ENCODE assay signal across 8 cellular contexts in genomic region chr1:120414911-120415480, GRCh38. TPM values are rescaled to one million over a fixed set of nuclear protein-coding genes. Genes with fewer than 3 reads are reported as not detected.
A peak's percentile ranks its signal among the peaks of the same experiment; 100 is the strongest.
DNase-seq lines count a peak whose midpoint lies in the region; ATAC-seq and TF ChIP-seq lines count a peak whose summit lies in the region.
"Not testable (repeated sequence)": the region's sequence is repeated elsewhere in the genome, so short reads cannot be mapped to it uniquely, and the experiment has no call there.

NBPF8 (plus strand) TSS chr1:120415035; CDS start chr1:120436523, 21,488 bp downstream.

- not testable (repeated sequence) for H3K9me3 Mint-ChIP-seq in CD4-positive, CD25-positive, alpha-beta regulatory T cell; activated T-cell treated with anti-CD3 and anti-CD28 coated beads, Interleukin-2, amount 50 U/mL, for 24 hours

- CTCF ChIA-PET in RWPE1 (lab: Yijun Ruan, JAX): not testable (repeated sequence)

- peak within 1 kb of the TSS; percentile 47 for H3K27ac ChIP-seq in CD4-positive, CD25-positive, alpha-beta regulatory T cell (ENCODE audit: insufficient read depth, low read length, poor library complexity, severe bottlenecking)
- H3K27ac ChIP-seq in RWPE1: peak within 1 kb of the TSS; percentile 83

- not testable (repeated sequence) for TF ChIP-seq CTCF in RWPE1 (conservative IDR thresholded peaks at IDR 0.05; ENCODE audit: low read depth); epithelial cell of proximal tubule (conservative IDR thresholded peaks at IDR 0.05; ENCODE audit: low read depth, low read length)

- peak within 1 kb of the TSS; percentile 90 to 95 (median 93) for H3K4me3 Mint-ChIP-seq in CD4-positive, CD25-positive, alpha-beta regulatory T cell
- H3K4me3 Mint-ChIP-seq in activated T-cell treated with anti-CD3 and anti-CD28 coated beads, Interleukin-2, amount 50 U/mL, for 24 hours: peak within 1 kb of the TSS; percentile 86

- H3K4me1 ChIP-seq in CD4-positive, CD25-positive, alpha-beta regulatory T cell (ENCODE audit: control insufficient read depth, insufficient read depth, low read length, poor library complexity, severe bottlenecking): not testable (repeated sequence)

- not testable (repeated sequence) for H3K36me3 ChIP-seq in CD4-positive, CD25-positive, alpha-beta regulatory T cell (ENCODE audit: control insufficient read depth, insufficient read depth, low read length)

- peak within 1 kb of the TSS; percentile 72 to 93 (median 92) for H3K27ac Mint-ChIP-seq in CD4-positive, CD25-positive, alpha-beta regulatory T cell
- peak within 1 kb of the TSS; percentile 77 for H3K27ac Mint-ChIP-seq in activated T-cell treated with anti-CD3 and anti-CD28 coated beads, Interleukin-2, amount 50 U/mL, for 24 hours

- H3K9me3 ChIP-seq in CD4-positive, CD25-positive, alpha-beta regulatory T cell (ENCODE audit: control insufficient read depth in 2 of 2, low read length in 2 of 2): not testable (repeated sequence)

- peak within 1 kb of the TSS; percentile 86 for H3K4me3 ChIP-seq in CD4-positive, CD25-positive, alpha-beta regulatory T cell (ENCODE audit: low read depth, low read length)
- H3K4me3 ChIP-seq in epithelial cell of proximal tubule (ENCODE audit: low read depth, low read length): peak within 1 kb of the TSS; percentile 60

- DNase-seq in CD4-positive, CD25-positive, alpha-beta regulatory T cell: peak; percentile 48 to 73 (median 73)
- DNase-seq in HS-5 (ENCODE audit: low read depth) (peak; percentile 4), midbrain (lab: John Stamatoyannopoulos, UW) (peak; percentile 28)
- DNase-seq in RWPE1 (ENCODE audit: low spot score); epithelial cell of proximal tubule (ENCODE audit: low read depth): not testable (repeated sequence)
- peak; percentile 80 for DNase-seq in activated T-cell treated with anti-CD3 and anti-CD28 coated beads, Interleukin-2, amount 50 U/mL, for 24 hours
- DNase-seq in stimulated activated CD8-positive, alpha-beta memory T cell treated with anti-CD3 and anti-CD28 coated beads, Interleukin-12 subunit alpha, Interleukin-12 subunit beta, amount 100 ng/mL, for 1 hour (ENCODE audit: low read depth): peak; percentile 45

- H3K27me3 Mint-ChIP-seq in CD4-positive, CD25-positive, alpha-beta regulatory T cell; activated T-cell treated with anti-CD3 and anti-CD28 coated beads, Interleukin-2, amount 50 U/mL, for 24 hours: not testable (repeated sequence)

- peak; percentile 95 to 97 for ATAC-seq in CD4-positive, CD25-positive, alpha-beta regulatory T cell (ENCODE audit: low read depth in 2 of 2)
- peak; percentile 99 for ATAC-seq in GM21528 (IDR thresholded peaks at IDR 0.05; ENCODE audit: low FRiP score, unreplicated experiment)

- not testable (repeated sequence) for H3K27me3 ChIP-seq in CD4-positive, CD25-positive, alpha-beta regulatory T cell (ENCODE audit: control insufficient read depth, insufficient read depth, low read length)

- not testable (repeated sequence) for H3K36me3 Mint-ChIP-seq in CD4-positive, CD25-positive, alpha-beta regulatory T cell; activated T-cell treated with anti-CD3 and anti-CD28 coated beads, Interleukin-2, amount 50 U/mL, for 24 hours (ENCODE audit: low read depth)

- H3K4me1 Mint-ChIP-seq in CD4-positive, CD25-positive, alpha-beta regulatory T cell; activated T-cell treated with anti-CD3 and anti-CD28 coated beads, Interleukin-2, amount 50 U/mL, for 24 hours (ENCODE audit: low read depth): not testable (repeated sequence)

- POLR2A ChIA-PET in RWPE1 (lab: Yijun Ruan, JAX; ENCODE audit: low non-redundant PET): not testable (repeated sequence)

RNA-seq across cellular contexts. Expression of gene NBPF8, which starts in this region (rescaled TPM):
- total RNA-seq in CD4-positive, CD25-positive, alpha-beta regulatory T cell: 44.1 TPM
- 1 to 10 TPM in 3 of 4 donors, under 1 TPM in 1; 0.60 to 2.1 (median 1.5) TPM for polyA plus RNA-seq in CD4-positive, CD25-positive, alpha-beta regulatory T cell
- total RNA-seq in epithelial cell of proximal tubule: 10.8 and 13.7 TPM in 2 replicates
